12 cellular contexts compared by ENCODE assay signal in the genomic region with DNA sequence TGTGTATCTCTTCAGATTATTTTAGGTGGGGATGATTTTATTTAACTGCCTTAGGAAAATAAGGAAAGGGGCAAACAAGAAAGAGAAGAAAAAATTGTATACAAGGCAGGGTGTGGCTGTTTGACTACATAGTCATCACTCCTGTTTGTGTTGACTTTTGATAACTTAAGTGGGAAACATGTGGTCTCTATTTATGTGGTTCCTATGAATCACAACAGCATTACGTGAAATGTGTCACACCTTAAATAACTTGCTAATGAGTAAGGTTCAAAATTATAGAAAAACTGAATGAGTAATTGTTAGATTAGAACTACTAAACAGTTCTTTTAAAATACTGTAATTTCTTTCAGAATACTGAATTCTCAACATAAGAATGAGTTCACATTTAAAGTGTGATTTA.
DNase-seq lines count a peak whose midpoint lies in the region; ATAC-seq, FAIRE-seq and TF ChIP-seq lines count a peak whose summit lies in the region.
"Had no signal": no experiment of that assay in that cellular context is flagged by ENCODE, and none has a peak within 500 bp of the region (broad histone marks: within the 10 kb centered on the region; RNA-seq: fewer than 3 reads in every experiment).

No MANE protein-coding gene starts in this region.

- H3K4me3 ChIP-seq in thoracic aorta = peak overlapping the region; percentile 1
- H3K4me3 ChIP-seq: heart right ventricle, SK-N-MC, spleen had no signal

- no peaks in the 10 kb centered on the region for H3K36me3 ChIP-seq in thoracic aorta
- H3K36me3 ChIP-seq: heart right ventricle, spleen had no signal

- H3K4me3 Mint-ChIP-seq in activated CD4-positive, alpha-beta T cell treated with anti-CD3 and anti-CD28 coated beads for 36 hours = no peak overlapping the region

- no peaks in the 10 kb centered on the region for H3K27me3 ChIP-seq in thoracic aorta (replicated peaks; ENCODE audit: insufficient read depth)
- H3K27me3 ChIP-seq: heart right ventricle, spleen had no signal

- H3K9me3 Mint-ChIP-seq in activated CD4-positive, alpha-beta T cell treated with anti-CD3 and anti-CD28 coated beads for 36 hours (ENCODE audit: low read depth) = peaks cover 1% of the 10 kb centered on the region

- H3K9me3 ChIP-seq in thoracic aorta = no peaks in the 10 kb centered on the region
- H3K9me3 ChIP-seq: heart right ventricle, spleen had no signal

- H3K27ac ChIP-seq in VCaP (peak overlapping the region; percentile 96), thoracic aorta (peak overlapping the region; percentile 41 to 52)
- H3K27ac ChIP-seq: SK-N-MC, spleen had no signal

- H3K27me3 Mint-ChIP-seq in activated CD4-positive, alpha-beta T cell treated with anti-CD3 and anti-CD28 coated beads for 36 hours = no peaks in the 10 kb centered on the region

- intact Hi-C loops in activated CD4-positive, alpha-beta T cell treated with anti-CD3 and anti-CD28 coated beads for 36 hours (cut with DNase I, micrococcal nuclease) = loop anchor here (1.0 to 10.0 kb wide), 3 partner anchors 57 to 1199 kb away; no protein-coding TSS in a partner anchor

- FAIRE-seq in GM12891 (lab: Jason Lieb, UNC) = no peak

- H3K36me3 Mint-ChIP-seq in activated CD4-positive, alpha-beta T cell treated with anti-CD3 and anti-CD28 coated beads for 36 hours (ENCODE audit: low read depth) = peaks cover 2% of the 10 kb centered on the region

- TF ChIP-seq CTCF in VCaP (conservative IDR thresholded peaks at IDR 0.05) (no peak), thoracic aorta (IDR thresholded peaks at IDR 0.05) (no peak)

- ATAC-seq in activated CD4-positive, alpha-beta T cell treated with anti-CD3 and anti-CD28 coated beads for 36 hours = peak; percentile 95
- ATAC-seq in thoracic aorta (ENCODE audit: insufficient number of reproducible peaks, low FRiP score, low read depth) = no peak
- ATAC-seq: heart right ventricle had no signal

- POLR2A ChIA-PET in activated CD4-positive, alpha-beta T cell treated with anti-CD3 and anti-CD28 coated beads for 36 hours (lab: Charles Lee) = no interaction called here

- no peak overlapping the region for H3K27ac Mint-ChIP-seq in activated CD4-positive, alpha-beta T cell treated with anti-CD3 and anti-CD28 coated beads for 36 hours

- peaks cover 16% of the 10 kb centered on the region for H3K4me1 Mint-ChIP-seq in activated CD4-positive, alpha-beta T cell treated with anti-CD3 and anti-CD28 coated beads for 36 hours

- TF ChIP-seq POLR2A in GM12891 (IDR thresholded peaks at IDR 0.05; ENCODE audit: low read depth, low read length) = no peak

- peaks cover 6 to 37% of the 10 kb centered on the region in 2 donors for H3K4me1 ChIP-seq in thoracic aorta (ENCODE audit: control insufficient read depth in 1 of 2, low read depth in 2 of 2)

- DNase-seq in activated CD4-positive, alpha-beta T cell treated with anti-CD3 and anti-CD28 coated beads for 36 hours = no peak
- no peak for DNase-seq in activated CD4-positive, alpha-beta T cell treated with anti-CD3 and anti-CD28 coated beads for 1 hour
- DNase-seq in glomerular visceral epithelial cell (ENCODE audit: extremely low spot score) (peak; percentile 22), thoracic aorta (ENCODE audit: low spot score) (no peak), NCI-H510A (lab: John Stamatoyannopoulos, UW) (no peak), GM12891 (ENCODE audit: insufficient read length, low spot score) (no peak), NCI-H1048 (lab: John Stamatoyannopoulos, UW) (no peak)
- DNase-seq: activated gamma-delta T cell, heart right ventricle, spleen had no signal

- CTCF ChIA-PET in activated CD4-positive, alpha-beta T cell treated with anti-CD3 and anti-CD28 coated beads for 36 hours (lab: Charles Lee) = interaction anchor here (1.5 to 2.0 kb wide), 2 partner anchors 9 kb away, joined by 7 to 22 read pairs; no protein-coding TSS in a partner anchor

TF ChIP-seq in GM12891, 5 proteins besides CTCF, POLR2A, EP300 and RAD21:
- TF ChIP-seq SPI1 (IDR thresholded peaks at IDR 0.05; ENCODE audit: low read depth, low read length) (no peak), POU2F2 (IDR thresholded peaks at IDR 0.05; ENCODE audit: low read depth, low read length) (no peak), POLR2AphosphoS5 (IDR thresholded peaks at IDR 0.05; ENCODE audit: low read depth, low read length) (no peak), TAF1 (IDR thresholded peaks at IDR 0.05; ENCODE audit: low read depth, low read length) (no peak), PAX5 (IDR thresholded peaks at IDR 0.05; ENCODE audit: insufficient read depth, low read length, severe bottlenecking) (no peak)
